In the genomic region with DNA sequence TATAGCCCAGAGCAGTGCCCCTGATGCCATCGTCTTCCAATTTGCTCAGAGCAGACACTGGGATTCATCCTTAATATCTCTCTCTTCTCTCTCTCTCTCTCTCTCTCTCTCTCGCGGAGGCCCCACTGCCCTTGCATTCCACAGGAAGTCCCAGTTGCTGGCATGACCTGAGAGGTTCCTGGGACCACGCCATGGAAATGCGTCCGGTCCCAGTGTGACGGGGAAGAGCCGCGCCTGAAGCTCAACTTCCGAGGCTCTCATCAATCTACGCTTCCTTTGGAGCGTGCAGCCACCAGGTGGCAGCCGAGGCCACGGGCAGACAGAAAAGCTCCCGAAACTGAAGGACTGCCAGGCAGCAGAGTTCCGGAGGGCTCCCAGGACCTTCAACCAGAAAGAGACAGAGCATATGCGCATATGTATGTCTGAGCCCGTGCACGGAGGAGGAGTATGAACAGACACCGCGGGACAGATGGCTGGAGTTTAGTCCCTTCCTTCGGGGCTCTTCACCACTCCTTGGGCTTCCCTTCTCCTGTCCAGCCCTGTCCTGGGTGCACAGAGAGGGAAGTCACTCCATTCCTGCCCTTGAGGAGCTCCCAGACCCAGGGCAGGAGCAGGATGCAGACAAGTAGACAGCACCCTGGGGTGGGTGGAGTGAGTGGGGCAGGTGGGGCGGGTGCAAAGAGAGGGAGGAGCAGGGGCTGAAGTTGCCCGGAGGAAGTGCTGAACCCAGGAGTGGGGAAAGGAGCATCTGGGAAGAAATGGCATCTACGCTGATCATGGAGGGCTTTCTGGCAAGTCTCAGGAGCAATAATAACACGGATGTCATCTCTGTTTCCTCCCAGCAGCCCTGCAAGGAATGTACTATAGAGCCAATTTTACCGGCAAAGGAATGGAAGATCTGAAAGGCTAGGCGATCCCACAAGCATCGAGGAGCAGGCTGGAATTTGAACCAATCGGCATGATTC, we compare ENCODE assay signal across 1 cellular context.
A peak's percentile ranks its signal among the peaks of the same experiment; 100 is the strongest.
TF ChIP-seq lines count a peak whose summit lies in the region.

No MANE protein-coding gene starts in this region.

TF ChIP-seq in K562, 482 proteins besides CTCF, POLR2A, EP300 and RAD21 (continued from another document and continues in another):
- TF ChIP-seq, protein P1, sequence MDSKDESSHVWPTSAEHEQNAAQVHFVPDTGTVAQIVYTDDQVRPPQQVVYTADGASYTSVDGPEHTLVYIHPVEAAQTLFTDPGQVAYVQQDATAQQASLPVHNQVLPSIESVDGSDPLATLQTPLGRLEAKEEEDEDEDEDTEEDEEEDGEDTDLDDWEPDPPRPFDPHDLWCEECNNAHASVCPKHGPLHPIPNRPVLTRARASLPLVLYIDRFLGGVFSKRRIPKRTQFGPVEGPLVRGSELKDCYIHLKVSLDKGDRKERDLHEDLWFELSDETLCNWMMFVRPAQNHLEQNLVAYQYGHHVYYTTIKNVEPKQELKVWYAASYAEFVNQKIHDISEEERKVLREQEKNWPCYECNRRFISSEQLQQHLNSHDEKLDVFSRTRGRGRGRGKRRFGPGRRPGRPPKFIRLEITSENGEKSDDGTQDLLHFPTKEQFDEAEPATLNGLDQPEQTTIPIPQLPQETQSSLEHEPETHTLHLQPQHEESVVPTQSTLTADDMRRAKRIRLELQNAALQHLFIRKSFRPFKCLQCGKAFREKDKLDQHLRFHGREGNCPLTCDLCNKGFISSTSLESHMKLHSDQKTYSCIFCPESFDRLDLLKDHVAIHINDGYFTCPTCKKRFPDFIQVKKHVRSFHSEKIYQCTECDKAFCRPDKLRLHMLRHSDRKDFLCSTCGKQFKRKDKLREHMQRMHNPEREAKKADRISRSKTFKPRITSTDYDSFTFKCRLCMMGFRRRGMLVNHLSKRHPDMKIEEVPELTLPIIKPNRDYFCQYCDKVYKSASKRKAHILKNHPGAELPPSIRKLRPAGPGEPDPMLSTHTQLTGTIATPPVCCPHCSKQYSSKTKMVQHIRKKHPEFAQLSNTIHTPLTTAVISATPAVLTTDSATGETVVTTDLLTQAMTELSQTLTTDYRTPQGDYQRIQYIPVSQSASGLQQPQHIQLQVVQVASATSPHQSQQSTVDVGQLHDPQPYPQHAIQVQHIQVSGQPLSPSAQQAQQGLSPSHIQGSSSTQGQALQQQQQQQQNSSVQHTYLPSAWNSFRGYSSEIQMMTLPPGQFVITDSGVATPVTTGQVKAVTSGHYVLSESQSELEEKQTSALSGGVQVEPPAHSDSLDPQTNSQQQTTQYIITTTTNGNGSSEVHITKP (IDR thresholded peaks at IDR 0.05; ENCODE audit: partially characterized antibody), result peak; percentile 10
- TF ChIP-seq GATA2 (CRISPR knock-in tag; IDR thresholded peaks at IDR 0.05) (no peak), SIX5 (IDR thresholded peaks at IDR 0.05; ENCODE audit: borderline replicate concordance in 1 of 2, insufficient read depth in 1 of 2, low read depth in 1 of 2, low read length in 2 of 2) (no peak), PHTF2 (CRISPR knock-in tag; IDR thresholded peaks at IDR 0.05) (no peak), HMGN3 (IDR thresholded peaks at IDR 0.05; ENCODE audit: borderline replicate concordance, extremely low read depth, insufficient read length, low read depth, low read length) (no peak), ZBTB17 (CRISPR knock-in tag; IDR thresholded peaks at IDR 0.05) (peak; percentile 37; the same call in 1 of the 2 replicates), BACH1 (tag; IDR thresholded peaks at IDR 0.05) (no peak), GABPA (tag; conservative IDR thresholded peaks at IDR 0.05; ENCODE audit: low read depth) (peak; percentile 87), PYGO2 (tag; IDR thresholded peaks at IDR 0.05) (no peak), ZKSCAN1 (IDR thresholded peaks at IDR 0.05; ENCODE audit: low read depth, low read length) (peak; percentile 77), ZNF347 (CRISPR knock-in tag; IDR thresholded peaks at IDR 0.05; ENCODE audit: low read depth) (no peak), CBX2 (IDR thresholded peaks at IDR 0.05; ENCODE audit: insufficient read depth, low read length, poor library complexity, severe bottlenecking) (no peak), ZNF436 (CRISPR knock-in tag; IDR thresholded peaks at IDR 0.05) (no peak), IRF2 (CRISPR knock-in tag; IDR thresholded peaks at IDR 0.05) (no peak), POLR2AphosphoS5 (IDR thresholded peaks at IDR 0.05; ENCODE audit: control insufficient read depth, insufficient read depth, low read depth, low read length) (peak; percentile 44; the same call in 1 of the 2 replicates), IFI16 (CRISPR knock-in tag; IDR thresholded peaks at IDR 0.05) (no peak), TCF3 (CRISPR knock-in tag; IDR thresholded peaks at IDR 0.05) (peak; percentile 55), DNMT1 (IDR thresholded peaks at IDR 0.05) (no peak), DACH1 (IDR thresholded peaks at IDR 0.05; ENCODE audit: partially characterized antibody) (no peak), SMC3 (conservative IDR thresholded peaks at IDR 0.05; ENCODE audit: insufficient read depth, low read depth, low read length) (peak; percentile 93), HDGF (IDR thresholded peaks at IDR 0.05) (no peak), FOXM1 (IDR thresholded peaks at IDR 0.05; ENCODE audit: low read depth) (no peak), FOXM1 (CRISPR knock-in tag; IDR thresholded peaks at IDR 0.05; ENCODE audit: low read depth) (no peak), SRSF9 (IDR thresholded peaks at IDR 0.05; ENCODE audit: borderline replicate concordance, low read depth, low read length) (no peak), NR2C2 (CRISPR knock-in tag; IDR thresholded peaks at IDR 0.05) (no peak), NR2C2 (tag; IDR thresholded peaks at IDR 0.05) (peak; percentile 87), GTF2E2 (tag; IDR thresholded peaks at IDR 0.05) (no peak), POLR2AphosphoS2 (IDR thresholded peaks at IDR 0.05; ENCODE audit: low read length) (no peak), ILK (tag; IDR thresholded peaks at IDR 0.05; ENCODE audit: borderline replicate concordance, low read depth) (no peak), HNRNPL (IDR thresholded peaks at IDR 0.05; ENCODE audit: low read depth, low read length) (no peak), ZNF263 (CRISPR knock-in tag; IDR thresholded peaks at IDR 0.05; ENCODE audit: borderline replicate concordance) (no peak; the same call in none of the 2 replicates)
- TF ChIP-seq, protein P2, sequence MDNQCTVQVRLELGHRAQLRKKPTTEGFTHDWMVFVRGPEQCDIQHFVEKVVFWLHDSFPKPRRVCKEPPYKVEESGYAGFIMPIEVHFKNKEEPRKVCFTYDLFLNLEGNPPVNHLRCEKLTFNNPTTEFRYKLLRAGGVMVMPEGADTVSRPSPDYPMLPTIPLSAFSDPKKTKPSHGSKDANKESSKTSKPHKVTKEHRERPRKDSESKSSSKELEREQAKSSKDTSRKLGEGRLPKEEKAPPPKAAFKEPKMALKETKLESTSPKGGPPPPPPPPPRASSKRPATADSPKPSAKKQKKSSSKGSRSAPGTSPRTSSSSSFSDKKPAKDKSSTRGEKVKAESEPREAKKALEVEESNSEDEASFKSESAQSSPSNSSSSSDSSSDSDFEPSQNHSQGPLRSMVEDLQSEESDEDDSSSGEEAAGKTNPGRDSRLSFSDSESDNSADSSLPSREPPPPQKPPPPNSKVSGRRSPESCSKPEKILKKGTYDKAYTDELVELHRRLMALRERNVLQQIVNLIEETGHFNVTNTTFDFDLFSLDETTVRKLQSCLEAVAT (IDR thresholded peaks at IDR 0.05), result no peak; a peak in 2 of 4 replicates
- TF ChIP-seq, protein P3, sequence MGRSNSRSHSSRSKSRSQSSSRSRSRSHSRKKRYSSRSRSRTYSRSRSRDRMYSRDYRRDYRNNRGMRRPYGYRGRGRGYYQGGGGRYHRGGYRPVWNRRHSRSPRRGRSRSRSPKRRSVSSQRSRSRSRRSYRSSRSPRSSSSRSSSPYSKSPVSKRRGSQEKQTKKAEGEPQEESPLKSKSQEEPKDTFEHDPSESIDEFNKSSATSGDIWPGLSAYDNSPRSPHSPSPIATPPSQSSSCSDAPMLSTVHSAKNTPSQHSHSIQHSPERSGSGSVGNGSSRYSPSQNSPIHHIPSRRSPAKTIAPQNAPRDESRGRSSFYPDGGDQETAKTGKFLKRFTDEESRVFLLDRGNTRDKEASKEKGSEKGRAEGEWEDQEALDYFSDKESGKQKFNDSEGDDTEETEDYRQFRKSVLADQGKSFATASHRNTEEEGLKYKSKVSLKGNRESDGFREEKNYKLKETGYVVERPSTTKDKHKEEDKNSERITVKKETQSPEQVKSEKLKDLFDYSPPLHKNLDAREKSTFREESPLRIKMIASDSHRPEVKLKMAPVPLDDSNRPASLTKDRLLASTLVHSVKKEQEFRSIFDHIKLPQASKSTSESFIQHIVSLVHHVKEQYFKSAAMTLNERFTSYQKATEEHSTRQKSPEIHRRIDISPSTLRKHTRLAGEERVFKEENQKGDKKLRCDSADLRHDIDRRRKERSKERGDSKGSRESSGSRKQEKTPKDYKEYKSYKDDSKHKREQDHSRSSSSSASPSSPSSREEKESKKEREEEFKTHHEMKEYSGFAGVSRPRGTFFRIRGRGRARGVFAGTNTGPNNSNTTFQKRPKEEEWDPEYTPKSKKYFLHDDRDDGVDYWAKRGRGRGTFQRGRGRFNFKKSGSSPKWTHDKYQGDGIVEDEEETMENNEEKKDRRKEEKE (IDR thresholded peaks at IDR 0.05; ENCODE audit: borderline replicate concordance in 1 of 2, control insufficient read depth in 1 of 2, low read depth in 2 of 2, low read length in 1 of 2), result no peak
- TF ChIP-seq, protein P4, sequence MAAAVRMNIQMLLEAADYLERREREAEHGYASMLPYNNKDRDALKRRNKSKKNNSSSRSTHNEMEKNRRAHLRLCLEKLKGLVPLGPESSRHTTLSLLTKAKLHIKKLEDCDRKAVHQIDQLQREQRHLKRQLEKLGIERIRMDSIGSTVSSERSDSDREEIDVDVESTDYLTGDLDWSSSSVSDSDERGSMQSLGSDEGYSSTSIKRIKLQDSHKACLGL (CRISPR knock-in tag; IDR thresholded peaks at IDR 0.05; ENCODE audit: borderline replicate concordance, poor library complexity, severe bottlenecking), result no peak
- TF ChIP-seq, protein P5, sequence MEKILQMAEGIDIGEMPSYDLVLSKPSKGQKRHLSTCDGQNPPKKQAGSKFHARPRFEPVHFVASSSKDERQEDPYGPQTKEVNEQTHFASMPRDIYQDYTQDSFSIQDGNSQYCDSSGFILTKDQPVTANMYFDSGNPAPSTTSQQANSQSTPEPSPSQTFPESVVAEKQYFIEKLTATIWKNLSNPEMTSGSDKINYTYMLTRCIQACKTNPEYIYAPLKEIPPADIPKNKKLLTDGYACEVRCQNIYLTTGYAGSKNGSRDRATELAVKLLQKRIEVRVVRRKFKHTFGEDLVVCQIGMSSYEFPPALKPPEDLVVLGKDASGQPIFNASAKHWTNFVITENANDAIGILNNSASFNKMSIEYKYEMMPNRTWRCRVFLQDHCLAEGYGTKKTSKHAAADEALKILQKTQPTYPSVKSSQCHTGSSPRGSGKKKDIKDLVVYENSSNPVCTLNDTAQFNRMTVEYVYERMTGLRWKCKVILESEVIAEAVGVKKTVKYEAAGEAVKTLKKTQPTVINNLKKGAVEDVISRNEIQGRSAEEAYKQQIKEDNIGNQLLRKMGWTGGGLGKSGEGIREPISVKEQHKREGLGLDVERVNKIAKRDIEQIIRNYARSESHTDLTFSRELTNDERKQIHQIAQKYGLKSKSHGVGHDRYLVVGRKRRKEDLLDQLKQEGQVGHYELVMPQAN (IDR thresholded peaks at IDR 0.05; ENCODE audit: borderline replicate concordance), result no peak
- TF ChIP-seq, protein P6, sequence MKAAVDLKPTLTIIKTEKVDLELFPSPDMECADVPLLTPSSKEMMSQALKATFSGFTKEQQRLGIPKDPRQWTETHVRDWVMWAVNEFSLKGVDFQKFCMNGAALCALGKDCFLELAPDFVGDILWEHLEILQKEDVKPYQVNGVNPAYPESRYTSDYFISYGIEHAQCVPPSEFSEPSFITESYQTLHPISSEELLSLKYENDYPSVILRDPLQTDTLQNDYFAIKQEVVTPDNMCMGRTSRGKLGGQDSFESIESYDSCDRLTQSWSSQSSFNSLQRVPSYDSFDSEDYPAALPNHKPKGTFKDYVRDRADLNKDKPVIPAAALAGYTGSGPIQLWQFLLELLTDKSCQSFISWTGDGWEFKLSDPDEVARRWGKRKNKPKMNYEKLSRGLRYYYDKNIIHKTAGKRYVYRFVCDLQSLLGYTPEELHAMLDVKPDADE (conservative IDR thresholded peaks at IDR 0.05; ENCODE audit: control insufficient read depth, low read depth, low read length), result peak; percentile 74; the same call in 1 of the 2 replicates
- TF ChIP-seq, protein P7, sequence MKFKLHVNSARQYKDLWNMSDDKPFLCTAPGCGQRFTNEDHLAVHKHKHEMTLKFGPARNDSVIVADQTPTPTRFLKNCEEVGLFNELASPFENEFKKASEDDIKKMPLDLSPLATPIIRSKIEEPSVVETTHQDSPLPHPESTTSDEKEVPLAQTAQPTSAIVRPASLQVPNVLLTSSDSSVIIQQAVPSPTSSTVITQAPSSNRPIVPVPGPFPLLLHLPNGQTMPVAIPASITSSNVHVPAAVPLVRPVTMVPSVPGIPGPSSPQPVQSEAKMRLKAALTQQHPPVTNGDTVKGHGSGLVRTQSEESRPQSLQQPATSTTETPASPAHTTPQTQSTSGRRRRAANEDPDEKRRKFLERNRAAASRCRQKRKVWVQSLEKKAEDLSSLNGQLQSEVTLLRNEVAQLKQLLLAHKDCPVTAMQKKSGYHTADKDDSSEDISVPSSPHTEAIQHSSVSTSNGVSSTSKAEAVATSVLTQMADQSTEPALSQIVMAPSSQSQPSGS (CRISPR knock-in tag; IDR thresholded peaks at IDR 0.05), result no peak
- TF ChIP-seq, protein P8, sequence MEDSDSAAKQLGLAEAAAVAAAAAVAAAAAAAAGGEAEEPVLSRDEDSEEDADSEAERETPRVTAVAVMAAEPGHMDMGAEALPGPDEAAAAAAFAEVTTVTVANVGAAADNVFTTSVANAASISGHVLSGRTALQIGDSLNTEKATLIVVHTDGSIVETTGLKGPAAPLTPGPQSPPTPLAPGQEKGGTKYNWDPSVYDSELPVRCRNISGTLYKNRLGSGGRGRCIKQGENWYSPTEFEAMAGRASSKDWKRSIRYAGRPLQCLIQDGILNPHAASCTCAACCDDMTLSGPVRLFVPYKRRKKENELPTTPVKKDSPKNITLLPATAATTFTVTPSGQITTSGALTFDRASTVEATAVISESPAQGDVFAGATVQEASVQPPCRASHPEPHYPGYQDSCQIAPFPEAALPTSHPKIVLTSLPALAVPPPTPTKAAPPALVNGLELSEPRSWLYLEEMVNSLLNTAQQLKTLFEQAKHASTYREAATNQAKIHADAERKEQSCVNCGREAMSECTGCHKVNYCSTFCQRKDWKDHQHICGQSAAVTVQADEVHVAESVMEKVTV (CRISPR knock-in tag; IDR thresholded peaks at IDR 0.05), result peak; percentile 94
- TF ChIP-seq, protein P9, sequence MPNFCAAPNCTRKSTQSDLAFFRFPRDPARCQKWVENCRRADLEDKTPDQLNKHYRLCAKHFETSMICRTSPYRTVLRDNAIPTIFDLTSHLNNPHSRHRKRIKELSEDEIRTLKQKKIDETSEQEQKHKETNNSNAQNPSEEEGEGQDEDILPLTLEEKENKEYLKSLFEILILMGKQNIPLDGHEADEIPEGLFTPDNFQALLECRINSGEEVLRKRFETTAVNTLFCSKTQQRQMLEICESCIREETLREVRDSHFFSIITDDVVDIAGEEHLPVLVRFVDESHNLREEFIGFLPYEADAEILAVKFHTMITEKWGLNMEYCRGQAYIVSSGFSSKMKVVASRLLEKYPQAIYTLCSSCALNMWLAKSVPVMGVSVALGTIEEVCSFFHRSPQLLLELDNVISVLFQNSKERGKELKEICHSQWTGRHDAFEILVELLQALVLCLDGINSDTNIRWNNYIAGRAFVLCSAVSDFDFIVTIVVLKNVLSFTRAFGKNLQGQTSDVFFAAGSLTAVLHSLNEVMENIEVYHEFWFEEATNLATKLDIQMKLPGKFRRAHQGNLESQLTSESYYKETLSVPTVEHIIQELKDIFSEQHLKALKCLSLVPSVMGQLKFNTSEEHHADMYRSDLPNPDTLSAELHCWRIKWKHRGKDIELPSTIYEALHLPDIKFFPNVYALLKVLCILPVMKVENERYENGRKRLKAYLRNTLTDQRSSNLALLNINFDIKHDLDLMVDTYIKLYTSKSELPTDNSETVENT (CRISPR knock-in tag; IDR thresholded peaks at IDR 0.05), result peak; percentile 54; the same call in 1 of the 2 replicates
